ENCODE assay signal across 2 cellular contexts in the genomic region with DNA sequence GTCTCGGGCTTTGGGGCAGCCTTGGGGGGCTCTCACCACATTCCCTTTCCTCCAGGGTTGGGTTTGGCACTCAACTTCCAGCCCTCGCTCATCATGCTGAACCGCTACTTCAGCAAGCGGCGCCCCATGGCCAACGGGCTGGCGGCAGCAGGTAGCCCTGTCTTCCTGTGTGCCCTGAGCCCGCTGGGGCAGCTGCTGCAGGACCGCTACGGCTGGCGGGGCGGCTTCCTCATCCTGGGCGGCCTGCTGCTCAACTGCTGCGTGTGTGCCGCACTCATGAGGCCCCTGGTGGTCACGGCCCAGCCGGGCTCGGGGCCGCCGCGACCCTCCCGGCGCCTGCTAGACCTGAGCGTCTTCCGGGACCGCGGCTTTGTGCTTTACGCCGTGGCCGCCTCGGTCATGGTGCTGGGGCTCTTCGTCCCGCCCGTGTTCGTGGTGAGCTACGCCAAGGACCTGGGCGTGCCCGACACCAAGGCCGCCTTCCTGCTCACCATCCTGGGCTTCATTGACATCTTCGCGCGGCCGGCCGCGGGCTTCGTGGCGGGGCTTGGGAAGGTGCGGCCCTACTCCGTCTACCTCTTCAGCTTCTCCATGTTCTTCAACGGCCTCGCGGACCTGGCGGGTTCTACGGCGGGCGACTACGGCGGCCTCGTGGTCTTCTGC.
A peak's percentile ranks its signal among the peaks of the same experiment; 100 is the strongest.
TF ChIP-seq lines count a peak whose summit lies in the region.

No MANE protein-coding gene starts in this region.

TF ChIP-seq in HCT116, 20 proteins besides CTCF, POLR2A, EP300 and RAD21:
- TF ChIP-seq ZNF274 (IDR thresholded peaks at IDR 0.05; ENCODE audit: low read depth, low read length) (no peak), TCF7L2 (IDR thresholded peaks at IDR 0.05; ENCODE audit: borderline replicate concordance, extremely low read depth, insufficient read depth, insufficient read length) (no peak), FOSL1 (IDR thresholded peaks at IDR 0.05; ENCODE audit: low read depth) (no peak), SIN3A (IDR thresholded peaks at IDR 0.05; ENCODE audit: low read depth) (no peak), MAX (IDR thresholded peaks at IDR 0.05) (no peak)

TF ChIP-seq in H1, 55 proteins besides CTCF, POLR2A, EP300 and RAD21:
- TF ChIP-seq MAX (IDR thresholded peaks at IDR 0.05) (no peak), GABPA (IDR thresholded peaks at IDR 0.05; ENCODE audit: borderline replicate concordance, insufficient read depth, low read length) (peak; percentile 65; the same call in 1 of the 2 replicates)
